Comparison of ENCODE assay signal across 15 cellular contexts in the genomic region with DNA sequence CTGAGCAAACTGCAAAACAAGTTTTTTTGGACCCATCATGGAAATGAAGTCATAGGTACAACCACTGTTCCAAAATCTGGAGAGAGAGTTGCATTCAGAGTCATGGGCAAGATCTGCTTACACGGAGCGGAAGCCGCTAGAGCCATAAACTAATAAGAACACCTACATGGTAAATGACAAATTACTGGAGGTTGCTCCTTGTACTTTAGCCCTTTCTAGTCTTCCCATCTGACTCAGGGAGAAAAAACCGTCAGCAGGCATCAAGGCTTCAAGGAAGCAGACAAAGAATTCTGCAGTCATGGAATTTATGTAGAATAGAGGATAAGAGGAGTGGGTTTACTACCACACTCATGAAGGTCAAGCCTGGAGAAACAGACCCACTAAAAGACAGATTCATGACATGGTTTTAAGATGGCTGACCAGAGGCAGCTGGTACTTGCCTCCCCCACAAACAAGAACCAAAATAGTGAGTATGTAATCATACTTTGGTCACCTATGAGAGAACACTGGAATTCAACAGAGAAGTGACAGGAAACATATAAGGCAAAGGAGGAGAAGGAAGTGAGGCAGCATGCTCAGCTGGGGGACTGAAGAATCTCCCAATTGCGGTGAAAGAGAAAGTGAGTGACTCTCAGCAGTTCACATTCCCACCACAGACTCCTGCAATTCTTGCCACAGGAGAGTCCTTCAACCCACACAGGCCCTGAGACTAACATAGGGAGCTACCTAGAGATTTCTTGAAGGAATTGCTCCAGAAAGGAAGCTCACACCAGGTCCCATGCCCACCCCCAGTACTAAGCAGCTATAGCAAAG. TPM values are rescaled to one million over a fixed set of nuclear protein-coding genes. Genes with fewer than 3 reads are reported as not detected.
DNase-seq lines count a peak whose midpoint lies in the region; ATAC-seq, FAIRE-seq and TF ChIP-seq lines count a peak whose summit lies in the region.
"Had no signal": no experiment of that assay in that cellular context is flagged by ENCODE, and none has a peak within 500 bp of the region (broad histone marks: within the 10 kb centered on the region; RNA-seq: fewer than 3 reads in every experiment).

No MANE protein-coding gene starts in this region.

- no peak overlapping the region for H3K18ac ChIP-seq in H9 (ENCODE audit: insufficient read length, low read depth, low read length)

- H3K4me2 ChIP-seq in H9 (ENCODE audit: insufficient read depth, insufficient read length, low read length), result no peak overlapping the region
- H3K4me2 ChIP-seq in GM12878 (ENCODE audit: control insufficient read depth, insufficient read depth), result no peak overlapping the region
- no peak overlapping the region for H3K4me2 ChIP-seq in neural progenitor cell
- H3K4me2 ChIP-seq: A549 had no signal

- no peaks in the 10 kb centered on the region for H3K27me3 ChIP-seq in H9 (ENCODE audit: insufficient read depth, low read length)
- no peaks in the 10 kb centered on the region for H3K27me3 ChIP-seq in GM12878 (replicated peaks in 1 of 2; ENCODE audit: control insufficient read depth in 2 of 2, insufficient read depth in 2 of 2, low read length in 1 of 2)
- H3K27me3 ChIP-seq in neural progenitor cell, result no peaks in the 10 kb centered on the region

- no peak overlapping the region for H2AK5ac ChIP-seq in H9 (ENCODE audit: insufficient read length, low read length)

- no peak overlapping the region for H4K8ac ChIP-seq in H9 (replicated peaks; ENCODE audit: insufficient read length, low read depth, low read length)

- no peak for TF ChIP-seq CTCF in H9 (conservative IDR thresholded peaks at IDR 0.05)
- TF ChIP-seq CTCF in GM12878 (IDR thresholded peaks at IDR 0.05 in 2 of 3, conservative IDR thresholded peaks at IDR 0.05 in 1 of 3; ENCODE audit: control insufficient read depth in 2 of 3, extremely low read depth in 1 of 3, insufficient read depth in 1 of 3, low read depth in 3 of 3, low read length in 3 of 3), result no peak
- no peak for TF ChIP-seq CTCF in neural progenitor cell (IDR thresholded peaks at IDR 0.05)

- ATAC-seq in GM12878 (no peak; the same call in 2 of the 3 replicates), left lobe of liver (no peak), GM18907 (IDR thresholded peaks at IDR 0.05; ENCODE audit: unreplicated experiment) (no peak), HG03457 (IDR thresholded peaks at IDR 0.05; ENCODE audit: unreplicated experiment) (no peak)
- ATAC-seq: PC-3 had no signal

- H3K23me2 ChIP-seq in H9 (ENCODE audit: insufficient read length, low read depth, low read length, poor library complexity, severe bottlenecking), result no peaks in the 10 kb centered on the region

- TF ChIP-seq POLR2A in GM12878 (IDR thresholded peaks at IDR 0.05; ENCODE audit: low read depth, low read length), result no peak

- no peak overlapping the region for H3T11ph ChIP-seq in H9 (ENCODE audit: low read length)

- H3K36me3 ChIP-seq in GM12878 (ENCODE audit: control insufficient read depth in 2 of 2, insufficient read depth in 2 of 2, low read length in 1 of 2) (no peaks in the 10 kb centered on the region), neural progenitor cell (no peaks in the 10 kb centered on the region)

- H3K4me3 ChIP-seq in GM12878 (no peak overlapping the region), neural progenitor cell (no peak overlapping the region)
- H3K4me3 ChIP-seq: A549 had no signal

- no peak overlapping the region for H3K4ac ChIP-seq in H9 (ENCODE audit: low read depth, low read length)

- no peak overlapping the region for H2BK120ac ChIP-seq in H9 (ENCODE audit: low read depth, low read length, poor library complexity, severe bottlenecking)

- H3K36me3 Mint-ChIP-seq in H9 (ENCODE audit: insufficient read depth in 1 of 3, low read depth in 3 of 3), result no peaks in the 10 kb centered on the region; a peak in 3 of 7 replicates
- H3K36me3 Mint-ChIP-seq in neural progenitor cell, result no peaks in the 10 kb centered on the region
- H3K36me3 Mint-ChIP-seq: IgD-negative memory B cell had no signal

- H4K20me1 ChIP-seq in H9 (ENCODE audit: control insufficient read depth, insufficient read depth, insufficient read length) (no peaks in the 10 kb centered on the region), GM12878 (ENCODE audit: control insufficient read depth, insufficient read depth) (no peaks in the 10 kb centered on the region), neural progenitor cell (ENCODE audit: low read depth) (no peaks in the 10 kb centered on the region)

- RAD21 ChIA-PET in GM12878 (lab: Charles Lee; ENCODE audit: unreplicated experiment), result interaction anchor here (1.0 to 1.7 kb wide), 3 partner anchors 30 to 366 kb away, joined by 3 to 4 read pairs (median 3); no protein-coding TSS in a partner anchor

- no peaks in the 10 kb centered on the region for H3K4me1 ChIP-seq in H9 (ENCODE audit: insufficient read depth, low read length)
- H3K4me1 ChIP-seq in GM12878 (ENCODE audit: control insufficient read depth, insufficient read depth, low read length), result peaks cover 3% of the 10 kb centered on the region; the same call in 1 of the 2 replicates
- H3K4me1 ChIP-seq in neural progenitor cell, result no peaks in the 10 kb centered on the region
- H3K4me1 ChIP-seq: A549 had no signal

- CTCF ChIA-PET in GM12878 (lab: Yijun Ruan, JAX), result interaction anchor here (0.6 to 1.8 kb wide), 8 partner anchors 8 to 626 kb away, joined by 3 to 6 read pairs (median 4); no protein-coding TSS in a partner anchor

- H3K27ac ChIP-seq in H9 (ENCODE audit: insufficient read length, low read depth, low read length) (no peak overlapping the region), GM12878 (ENCODE audit: control insufficient read depth, insufficient read depth) (no peak overlapping the region), neural progenitor cell (no peak overlapping the region)
- H3K27ac ChIP-seq: A549, C4-2B had no signal

- no peak for TF ChIP-seq RAD21 in GM12878 (IDR thresholded peaks at IDR 0.05; ENCODE audit: insufficient read depth, low read depth, low read length)

- peaks cover 2% of the 10 kb centered on the region for H3K27me3 Mint-ChIP-seq in H9 (ENCODE audit: low read depth)
- H3K27me3 Mint-ChIP-seq in neural progenitor cell (ENCODE audit: insufficient read depth, low read depth), result peaks cover 4% of the 10 kb centered on the region
- H3K27me3 Mint-ChIP-seq: IgD-negative memory B cell had no signal

- H3K4me1 Mint-ChIP-seq in H9 (peaks cover 0 to 10% of the 10 kb centered on the region in 2 experiments; a peak in 1 of 4 replicates), neural progenitor cell (peaks cover 4% of the 10 kb centered on the region)

- WGBS in H9 (ENCODE audit: extremely low coverage, insufficient read length, low lambda C conversion rate), result no CpG with 5 or more reads among the region's 5 CpGs
- WGBS in GM12878 (ENCODE audit: insufficient coverage, insufficient replicate concordance, low lambda C conversion rate, missing lambda C conversion rate), result 81% methylated on average over 5 of the region's 5 CpGs

- no peaks in the 10 kb centered on the region for H3K79me1 ChIP-seq in H9 (ENCODE audit: insufficient read depth, low read depth, low read length, poor library complexity, severe bottlenecking)

- H3K27ac Mint-ChIP-seq in H9 (peak overlapping the region in 2 of 3 experiments; percentile 17 to 80; a peak in 3 of 7 replicates), neural progenitor cell (no peak overlapping the region)
- H3K27ac Mint-ChIP-seq: IgD-negative memory B cell had no signal

- H3K9me3 ChIP-seq in H9 (ENCODE audit: control insufficient read depth, low read depth, low read length) (no peaks in the 10 kb centered on the region), GM12878 (replicated peaks; ENCODE audit: control insufficient read depth, insufficient read depth, low read length) (peaks cover 2% of the 10 kb centered on the region; the same call in 2 of the 3 replicates), neural progenitor cell (ENCODE audit: low read depth) (no peaks in the 10 kb centered on the region)
- H3K9me3 ChIP-seq: A549 had no signal

- H3K4me3 Mint-ChIP-seq in H9 (no peak overlapping the region), neural progenitor cell (no peak overlapping the region)
- H3K4me3 Mint-ChIP-seq: IgD-negative memory B cell had no signal

- SMC1A ChIA-PET in GM12878 (lab: Charles Lee; ENCODE audit: uncharacterized antibody, unreplicated experiment), result interaction anchor here (0.7 to 1.8 kb wide), 13 partner anchors 9 to 361 kb away, joined by 3 to 4 read pairs (median 3); no protein-coding TSS in a partner anchor

- H3K56ac ChIP-seq in H9 (ENCODE audit: insufficient read length, low read depth, low read length), result no peak overlapping the region

- H3K23ac ChIP-seq in H9 (ENCODE audit: insufficient read length, low read depth, low read length), result no peak overlapping the region

- H2BK5ac ChIP-seq in H9 (ENCODE audit: insufficient read length, low read length), result no peak overlapping the region

- no peak overlapping the region for H4K5ac ChIP-seq in H9 (ENCODE audit: insufficient read length, low read depth, low read length)

- H2BK20ac ChIP-seq in H9 (ENCODE audit: low read depth, low read length, poor library complexity, severe bottlenecking), result no peak overlapping the region

- no peak overlapping the region for H2BK12ac ChIP-seq in H9 (ENCODE audit: insufficient read length, low read depth, low read length)

- H3K9ac ChIP-seq in H9 (ENCODE audit: extremely low read depth, insufficient read length, low read length) (no peak overlapping the region), GM12878 (ENCODE audit: control insufficient read depth, insufficient read depth, low read length) (no peak overlapping the region), neural progenitor cell (no peak overlapping the region)

- POLR2A ChIA-PET in GM12878 (lab: Charles Lee), result no interaction called here

- FAIRE-seq in GM12878 (lab: Jason Lieb, UNC), result no peak
- FAIRE-seq: A549 had no signal

- H3K14ac ChIP-seq in H9 (ENCODE audit: insufficient read depth, low read length), result no peak overlapping the region

- H3K79me2 ChIP-seq in H9 (ENCODE audit: insufficient read depth, low read length) (no peaks in the 10 kb centered on the region), GM12878 (ENCODE audit: control insufficient read depth, insufficient read depth, low read length) (no peaks in the 10 kb centered on the region), neural progenitor cell (ENCODE audit: low read depth) (no peaks in the 10 kb centered on the region)

- intact Hi-C loops in GM12878 (cut with micrococcal nuclease; ENCODE audit: unreplicated experiment), result no loop called here

- H2AFZ ChIP-seq in H9 (ENCODE audit: low read length) (no peak overlapping the region), GM12878 (ENCODE audit: control insufficient read depth, low read depth, low read length) (no peak overlapping the region), neural progenitor cell (replicated peaks) (no peak overlapping the region)

- no peak overlapping the region for H2BK15ac ChIP-seq in H9 (ENCODE audit: low read depth, low read length)

- no TSS peak for BruUV-seq in GM12878 (replicated peaks; lab: Mats Ljungman, UMichigan)

- H3K9me3 Mint-ChIP-seq in H9 (peaks cover 3 to 4% of the 10 kb centered on the region in 2 experiments; a peak in 2 of 5 replicates), neural progenitor cell (peaks cover 8% of the 10 kb centered on the region)

- DNase-seq in H9 (no peak), KBM-7 (peak; percentile 32), GM12878 (ENCODE audit: low read depth, low spot score) (no peak), myocyte (ENCODE audit: low read depth) (peak; percentile 21), neural progenitor cell (ENCODE audit: low spot score) (no peak), left lobe of liver (ENCODE audit: low spot score) (no peak)
- DNase-seq: NCI-H1092, NCI-H1694, NCI-H69, PC-3 had no signal

- in situ Hi-C loops in KBM-7 (cut with MboI; ENCODE audit: low pct_unique_long_range_greater_than_20kb, low sequenced_read_pairs), result no loop called here
- in situ Hi-C loops in GM12878 (cut with MboI), result no loop called here

- H3F3A ChIP-seq in neural progenitor cell (ENCODE audit: low read depth), result no peaks in the 10 kb centered on the region

- no peak for TF ChIP-seq EP300 in GM12878 (IDR thresholded peaks at IDR 0.05; ENCODE audit: borderline replicate concordance in 1 of 2, control insufficient read depth in 1 of 2, low read depth in 2 of 2, low read length in 2 of 2)

- no peak overlapping the region for H4K91ac ChIP-seq in H9 (ENCODE audit: insufficient read length, low read depth, low read length)

RNA-seq across cellular contexts. Expression of gene ASAH2, which starts 42.4 kb away (rescaled TPM):
- total RNA-seq in H9 (2021), result 4.6 and 5.9 TPM in 2 replicates
- 0.76 and 0.84 TPM in 2 replicates for total RNA-seq in GM12878 (2013; cell fraction: nucleolus; rRNA removed)
- 0.23 and 0.98 TPM in 2 replicates for total RNA-seq in GM12878 (2014; rRNA removed)
- total RNA-seq in GM12878 (2014; rRNA removed; fragmentation: Illumina TruSeq; extraction: Trizol), result 0.37 and 0.45 TPM in 2 replicates
- 1.4 TPM in 2 replicates for total RNA-seq in GM12878 (2021)
- polyA plus RNA-seq in GM12878 (2011; ENCODE audit: low read depth), result 0.07 TPM
- 2.1 and 5.4 TPM in 2 replicates for polyA plus RNA-seq in GM12878 (2011; rRNA removed)
- polyA plus RNA-seq in GM12878 (2011; cell fraction: cytosol; rRNA removed), result 0.22 and 0.50 TPM in 2 replicates
- polyA plus RNA-seq in GM12878 (2011; cell fraction: nucleus; rRNA removed), result 1.5 and 3.7 TPM in 2 replicates
- polyA plus RNA-seq in GM12878 (2012), result 0.53 and 0.87 TPM in 2 replicates
- polyA plus RNA-seq in GM12878 (2014; fragmentation: Illumina TruSeq; extraction: Trizol), result 0.87 and 2.3 TPM in 2 replicates
- polyA plus RNA-seq in GM12878 (2014; fragmentation: Nextera tagmentation; extraction: Ambion mirVana), result under 1 TPM; 0.26 to 0.79 TPM
- polyA plus RNA-seq in GM12878 (2014; rRNA removed), result 0.72 and 1.2 TPM in 2 replicates
- 1 to 10 TPM in 1 of 2 experiments, under 1 TPM in 1; 0.94 to 1.5 TPM for polyA plus RNA-seq in GM12878 (2016; fragmentation: Nextera tagmentation; extraction: Ambion mirVana)
- 5.6 and 8.1 TPM in 2 replicates for polyA minus RNA-seq in GM12878 (2011; rRNA and poly(A)+ RNA removed)
- polyA minus RNA-seq in GM12878 (2011; cell fraction: cytosol; rRNA and poly(A)+ RNA removed), result 2.2 TPM in 1 of 2 replicates, not detected in the other
- 0.36 and 0.57 TPM in 2 replicates for polyA minus RNA-seq in GM12878 (2011; cell fraction: nucleus; rRNA and poly(A)+ RNA removed)
- total RNA-seq in myocyte, result 0.99 and 2.4 TPM in 2 replicates
- 0.45 TPM for polyA plus RNA-seq in myocyte (2012)
- 2.0 and 6.3 TPM in 2 replicates for total RNA-seq in neural progenitor cell (ENCODE audit: low replicate concordance)
- 2.5 TPM for total RNA-seq in left lobe of liver

Comparison
In these comparisons a context has a peak if more than half of its experiments do, and no peak if none do; other contexts are left out.
1. DNase-seq: peak in KBM-7 (single experiment) and myocyte (single experiment); none in H9 (single experiment), GM12878 (single experiment), neural progenitor cell (single experiment) and left lobe of liver (single experiment).